ENCODE assay signal across 14 cellular contexts in the genomic region with DNA sequence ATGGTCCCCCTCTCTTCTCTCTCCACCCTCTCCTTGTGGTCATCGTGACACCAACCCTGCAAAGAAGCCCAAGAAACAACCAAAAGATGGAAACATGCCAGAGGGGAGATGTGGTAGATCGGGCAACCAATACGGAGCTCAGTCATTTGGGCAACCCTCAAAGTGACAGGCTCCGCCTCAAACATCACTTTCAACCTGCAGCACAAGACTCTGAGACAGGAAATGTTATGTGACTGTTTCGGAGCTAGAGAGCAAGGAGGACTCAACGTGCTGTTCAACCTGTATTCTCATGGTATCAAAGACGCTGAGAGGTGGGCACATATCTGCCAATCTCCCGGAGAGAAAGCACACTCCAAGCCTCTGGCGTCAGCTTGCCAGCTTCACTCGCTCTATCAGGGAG. TPM values are rescaled to one million over a fixed set of nuclear protein-coding genes. Genes with fewer than 3 reads are reported as not detected.
DNase-seq lines count a peak whose midpoint lies in the region; ATAC-seq and TF ChIP-seq lines count a peak whose summit lies in the region.
"Had no signal": no experiment of that assay in that cellular context is flagged by ENCODE, and none has a peak within 500 bp of the region (broad histone marks: within the 10 kb centered on the region; RNA-seq: fewer than 3 reads in every experiment).

No MANE protein-coding gene starts in this region.

- peak overlapping the region; percentile 39 to 40 for H3K4me3 Mint-ChIP-seq in effector memory CD8-positive, alpha-beta T cell
- H3K4me3 Mint-ChIP-seq in stimulated activated naive CD8-positive, alpha-beta T cell treated with anti-CD3 and anti-CD28 coated beads, Interleukin-15, amount 100 ng/mL, for 72 hours, result peak overlapping the region; percentile 61 to 69
- no peak overlapping the region for H3K4me3 Mint-ChIP-seq in type B pancreatic cell
- H3K4me3 Mint-ChIP-seq: nephron had no signal

- TF ChIP-seq CTCF in type B pancreatic cell (conservative IDR thresholded peaks at IDR 0.05), result no peak

- ATAC-seq in effector memory CD8-positive, alpha-beta T cell (replicated peaks), result peak; percentile 65
- ATAC-seq in stimulated activated naive CD8-positive, alpha-beta T cell treated with anti-CD3 and anti-CD28 coated beads, Interleukin-15, amount 100 ng/mL, for 72 hours, result peak; percentile 96
- ATAC-seq: A549, left colon, right lobe of liver had no signal

- peaks cover 5 to 6% of the 10 kb centered on the region in 2 donors for H3K4me1 Mint-ChIP-seq in effector memory CD8-positive, alpha-beta T cell (ENCODE audit: low read depth in 2 of 2)
- H3K4me1 Mint-ChIP-seq in stimulated activated naive CD8-positive, alpha-beta T cell treated with anti-CD3 and anti-CD28 coated beads, Interleukin-15, amount 100 ng/mL, for 72 hours, result peaks cover 32% of the 10 kb centered on the region
- no peaks in the 10 kb centered on the region for H3K4me1 Mint-ChIP-seq in type B pancreatic cell (ENCODE audit: unreplicated experiment)

- H3K36me3 Mint-ChIP-seq in effector memory CD8-positive, alpha-beta T cell (ENCODE audit: insufficient read depth), result peaks cover 4% of the 10 kb centered on the region
- peaks cover 3% of the 10 kb centered on the region for H3K36me3 Mint-ChIP-seq in type B pancreatic cell

- H3K27ac Mint-ChIP-seq in effector memory CD8-positive, alpha-beta T cell, result peak overlapping the region in 1 of 2 donors; percentile 80
- peak overlapping the region; percentile 45 to 54 for H3K27ac Mint-ChIP-seq in stimulated activated naive CD8-positive, alpha-beta T cell treated with anti-CD3 and anti-CD28 coated beads, Interleukin-15, amount 100 ng/mL, for 72 hours
- no peak overlapping the region for H3K27ac Mint-ChIP-seq in type B pancreatic cell
- H3K27ac Mint-ChIP-seq: nephron had no signal

- DNase-seq in activated gamma-delta T cell treated with Interleukin-2 at 50 U/mL for 16 hours (peak; percentile 35), activated gamma-delta T cell (lab: John Stamatoyannopoulos, UW) (no peak), type B pancreatic cell (ENCODE audit: extremely low spot score, unreplicated experiment) (no peak), AML-193 (lab: John Stamatoyannopoulos, UW) (no peak), HPDE6-E6E7 (ENCODE audit: extremely low spot score) (no peak)
- peak; percentile 36 for DNase-seq in activated T-cell treated with anti-CD3 and anti-CD28 coated beads, Interleukin-2, amount 50 U/mL, for 1 hour
- peak in 1 of 3 experiments; percentile 8 for DNase-seq in effector memory CD8-positive, alpha-beta T cell
- DNase-seq in stimulated activated naive CD8-positive, alpha-beta T cell treated with anti-CD3 and anti-CD28 coated beads, Interleukin-15, amount 100 ng/mL, for 72 hours, result peak; percentile 21 to 62
- DNase-seq: KBM-7, left colon, NCI-H526 treated with DMSO at 0.1 percent for 48 hours, right lobe of liver had no signal

- H3K9me3 Mint-ChIP-seq in effector memory CD8-positive, alpha-beta T cell, result no peaks in the 10 kb centered on the region
- H3K9me3 Mint-ChIP-seq in stimulated activated naive CD8-positive, alpha-beta T cell treated with anti-CD3 and anti-CD28 coated beads, Interleukin-15, amount 100 ng/mL, for 72 hours, result no peaks in the 10 kb centered on the region
- no peaks in the 10 kb centered on the region for H3K9me3 Mint-ChIP-seq in type B pancreatic cell
- H3K9me3 Mint-ChIP-seq: nephron had no signal

- H3K27me3 Mint-ChIP-seq in effector memory CD8-positive, alpha-beta T cell, result no peaks in the 10 kb centered on the region
- no peaks in the 10 kb centered on the region for H3K27me3 Mint-ChIP-seq in stimulated activated naive CD8-positive, alpha-beta T cell treated with anti-CD3 and anti-CD28 coated beads, Interleukin-15, amount 100 ng/mL, for 72 hours
- peaks cover 3% of the 10 kb centered on the region for H3K27me3 Mint-ChIP-seq in type B pancreatic cell

RNA-seq across cellular contexts. Expression of a gene that starts 28.5 kb away (rescaled TPM):
- total RNA-seq in type B pancreatic cell (ENCODE audit: low replicate concordance), result 28.7 and 37.0 TPM in 2 replicates

Comparison
In these comparisons a context has a peak if more than half of its experiments do, and no peak if none do; other contexts are left out.
1. DNase-seq: peak in activated gamma-delta T cell treated with Interleukin-2 at 50 U/mL for 16 hours (single experiment), activated T-cell treated with anti-CD3 and anti-CD28 coated beads, Interleukin-2, amount 50 U/mL, for 1 hour (single experiment) and stimulated activated naive CD8-positive, alpha-beta T cell treated with anti-CD3 and anti-CD28 coated beads, Interleukin-15, amount 100 ng/mL, for 72 hours (2 of 2); none in activated gamma-delta T cell (single experiment), type B pancreatic cell (single experiment), AML-193 (0 of 2) and HPDE6-E6E7 (single experiment).